Comparison of ENCODE assay signal across 8 cellular contexts in genomic region chr9:83623634-83623991, GRCh38. TPM values are rescaled to one million over a fixed set of nuclear protein-coding genes. Genes with fewer than 3 reads are reported as not detected.
A peak's percentile ranks its signal among the peaks of the same experiment; 100 is the strongest.
DNase-seq lines count a peak whose midpoint lies in the region; ATAC-seq, FAIRE-seq and TF ChIP-seq lines count a peak whose summit lies in the region.

No MANE protein-coding gene starts in this region.

- H2AFZ ChIP-seq in endothelial cell of umbilical vein (ENCODE audit: low read depth, low read length), result peak overlapping the region; percentile 61

- peak; percentile 70 for FAIRE-seq in endothelial cell of umbilical vein (lab: Jason Lieb, UNC)

- H3K36me3 ChIP-seq in RWPE2 (ENCODE audit: low read depth) (no peaks in the 10 kb centered on the region), endothelial cell of umbilical vein (ENCODE audit: control insufficient read depth in 2 of 2, extremely low read depth in 1 of 2, insufficient read depth in 2 of 2, low read length in 2 of 2) (no peaks in the 10 kb centered on the region)

- no peak for TF ChIP-seq CTCF in RWPE2 (IDR thresholded peaks at IDR 0.05; ENCODE audit: poor library complexity, severe bottlenecking)
- TF ChIP-seq CTCF in endothelial cell of umbilical vein (IDR thresholded peaks at IDR 0.05; ENCODE audit: extremely low read depth in 1 of 2, insufficient read depth in 1 of 2, low read depth in 1 of 2, low read length in 2 of 2), result no peak

- H3K4me3 ChIP-seq in RWPE2 (ENCODE audit: severe bottlenecking) (peak overlapping the region; percentile 83), endothelial cell of umbilical vein (replicated peaks in 1 of 3; ENCODE audit: insufficient read depth in 1 of 3, low read depth in 1 of 3, low read length in 3 of 3) (peak overlapping the region; percentile 71 to 83 (median 81))

- BruUV-seq in endothelial cell of umbilical vein (replicated peaks; lab: Mats Ljungman, UMichigan), result no TSS peak

- dilution Hi-C loops in endothelial cell of umbilical vein (cut with MboI; ENCODE audit: extremely low pct_ligation_motif_present, low sequenced_read_pairs), result no loop called here

- H3K9me1 ChIP-seq in endothelial cell of umbilical vein (replicated peaks; ENCODE audit: control insufficient read depth, extremely low read depth, insufficient read depth, low read length), result no peaks in the 10 kb centered on the region

- POLR2A ChIA-PET in activated CD4-positive, alpha-beta T cell treated with anti-CD3 and anti-CD28 coated beads, Interleukin-2, amount 10 ng/mL, durations not matched to agents 7 days and 5 days (lab: Charles Lee), result interaction anchor here (0.7 to 1.0 kb wide), 2 partner anchors 21 to 84 kb away, joined by 3 to 6 read pairs; partner anchors contain the start of gene UBQLN1
- POLR2A ChIA-PET in endothelial cell of umbilical vein (lab: Charles Lee), result no interaction called here

- peak overlapping the region; percentile 89 for H3K9ac ChIP-seq in endothelial cell of umbilical vein (replicated peaks; ENCODE audit: extremely low read depth, insufficient read depth, low read length)

- no peaks in the 10 kb centered on the region for H3K9me3 Mint-ChIP-seq in activated CD4-positive, alpha-beta T cell treated with anti-CD3 and anti-CD28 coated beads, Interleukin-2, amount 10 ng/mL, durations not matched to agents 7 days and 5 days
- no peaks in the 10 kb centered on the region for H3K9me3 Mint-ChIP-seq in natural killer cell treated with Interleukin-12 subunit alpha and Interleukin-12 subunit beta and Interleukin-15 and Interleukin-18, amount 100 ng/mL, for 72 hours

- H3K27ac ChIP-seq in RWPE2 (ENCODE audit: poor library complexity, severe bottlenecking) (peak overlapping the region; percentile 32), endothelial cell of umbilical vein (ENCODE audit: insufficient read depth, low read depth, low read length) (peak overlapping the region; percentile 68)

- H3K27me3 ChIP-seq in RWPE2 (ENCODE audit: insufficient read depth, poor library complexity, severe bottlenecking), result no peaks in the 10 kb centered on the region
- peaks cover 1 to 3% of the 10 kb centered on the region in 2 experiments for H3K27me3 ChIP-seq in endothelial cell of umbilical vein (ENCODE audit: control insufficient read depth in 2 of 2, insufficient read depth in 2 of 2, low read length in 2 of 2)

- ATAC-seq in HG02943 (IDR thresholded peaks at IDR 0.05; ENCODE audit: low read depth, unreplicated experiment) (peak; percentile 36), RWPE2 (ENCODE audit: low read depth) (peak; percentile 5; the same call in 1 of the 3 replicates)
- ATAC-seq in natural killer cell treated with Interleukin-12 subunit alpha and Interleukin-12 subunit beta and Interleukin-15 and Interleukin-18, amount 100 ng/mL, for 72 hours, result peak; percentile 1 to 7

- H3K4me1 ChIP-seq in RWPE2 (ENCODE audit: insufficient read depth, poor library complexity, severe bottlenecking), result peaks cover 3% of the 10 kb centered on the region
- H3K4me1 ChIP-seq in endothelial cell of umbilical vein (ENCODE audit: control insufficient read depth, extremely low read depth, insufficient read depth, low read length), result peaks cover 10% of the 10 kb centered on the region

- H3K36me3 Mint-ChIP-seq in activated CD4-positive, alpha-beta T cell treated with anti-CD3 and anti-CD28 coated beads, Interleukin-2, amount 10 ng/mL, durations not matched to agents 7 days and 5 days (ENCODE audit: low read depth), result peaks cover 16% of the 10 kb centered on the region
- H3K36me3 Mint-ChIP-seq in natural killer cell treated with Interleukin-12 subunit alpha and Interleukin-12 subunit beta and Interleukin-15 and Interleukin-18, amount 100 ng/mL, for 72 hours, result no peaks in the 10 kb centered on the region

- peak overlapping the region; percentile 99 for H3K27ac Mint-ChIP-seq in activated CD4-positive, alpha-beta T cell treated with anti-CD3 and anti-CD28 coated beads, Interleukin-2, amount 10 ng/mL, durations not matched to agents 7 days and 5 days
- peak overlapping the region; percentile 95 to 96 for H3K27ac Mint-ChIP-seq in natural killer cell treated with Interleukin-12 subunit alpha and Interleukin-12 subunit beta and Interleukin-15 and Interleukin-18, amount 100 ng/mL, for 72 hours

- no peaks in the 10 kb centered on the region for H4K20me1 ChIP-seq in endothelial cell of umbilical vein (replicated peaks; ENCODE audit: control insufficient read depth, extremely low read depth, insufficient read depth, low read length)

- CTCF ChIA-PET in activated CD4-positive, alpha-beta T cell treated with anti-CD3 and anti-CD28 coated beads, Interleukin-2, amount 10 ng/mL, durations not matched to agents 7 days and 5 days (lab: Charles Lee), result interaction anchor here (0.6 to 1.7 kb wide), 6 partner anchors 9 to 297 kb away, joined by 3 to 9 read pairs (median 4); no protein-coding TSS in a partner anchor
- CTCF ChIA-PET in endothelial cell of umbilical vein (lab: Charles Lee), result interaction anchor here (1.0 to 1.5 kb wide), 7 partner anchors 13 to 404 kb away, joined by 3 to 5 read pairs (median 3); no protein-coding TSS in a partner anchor

- no peak for DNase-seq in activated CD4-positive, alpha-beta T cell treated with anti-CD3 and anti-CD28 coated beads, Interleukin-2, amount 10 ng/mL, durations not matched to agents 7 days and 5 days
- no peak for DNase-seq in activated CD4-positive, alpha-beta T cell treated with anti-CD3 and anti-CD28 coated beads, Interleukin-2, amount 50 U/mL, for 1 hour
- DNase-seq in RWPE2 (ENCODE audit: low spot score) (no peak), endothelial cell of umbilical vein (ENCODE audit: low read depth, low spot score) (peak; percentile 28), SIG-M5 (lab: John Stamatoyannopoulos, UW) (no peak), SHP77 treated with DMSO at 0.1 percent for 48 hours (lab: John Stamatoyannopoulos, UW) (no peak)
- no peak for DNase-seq in natural killer cell treated with Interleukin-12 subunit alpha and Interleukin-12 subunit beta and Interleukin-15 and Interleukin-18, amount 100 ng/mL, for 72 hours (ENCODE audit: low spot score)

- peaks cover 7% of the 10 kb centered on the region for H3K27me3 Mint-ChIP-seq in activated CD4-positive, alpha-beta T cell treated with anti-CD3 and anti-CD28 coated beads, Interleukin-2, amount 10 ng/mL, durations not matched to agents 7 days and 5 days
- peaks cover 0 to 6% of the 10 kb centered on the region in 2 donors for H3K27me3 Mint-ChIP-seq in natural killer cell treated with Interleukin-12 subunit alpha and Interleukin-12 subunit beta and Interleukin-15 and Interleukin-18, amount 100 ng/mL, for 72 hours

- H3K9me3 ChIP-seq in RWPE2 (ENCODE audit: severe bottlenecking) (no peaks in the 10 kb centered on the region), endothelial cell of umbilical vein (replicated peaks; ENCODE audit: control insufficient read depth, insufficient read depth, low read length) (no peaks in the 10 kb centered on the region)

- no peaks in the 10 kb centered on the region for H3K79me2 ChIP-seq in endothelial cell of umbilical vein (ENCODE audit: control insufficient read depth, insufficient read depth, low read length)

- H3K4me1 Mint-ChIP-seq in activated CD4-positive, alpha-beta T cell treated with anti-CD3 and anti-CD28 coated beads, Interleukin-2, amount 10 ng/mL, durations not matched to agents 7 days and 5 days, result peaks cover 36% of the 10 kb centered on the region
- peaks cover 24 to 27% of the 10 kb centered on the region in 2 donors for H3K4me1 Mint-ChIP-seq in natural killer cell treated with Interleukin-12 subunit alpha and Interleukin-12 subunit beta and Interleukin-15 and Interleukin-18, amount 100 ng/mL, for 72 hours (ENCODE audit: low read depth in 2 of 2)

- intact Hi-C loops in endothelial cell of umbilical vein (cut with micrococcal nuclease), result loop anchor here (1.0 to 5.0 kb wide), 5 partner anchors 26 to 639 kb away; partner anchors contain the start of gene KIF27

- TF ChIP-seq POLR2A in endothelial cell of umbilical vein (IDR thresholded peaks at IDR 0.05; ENCODE audit: low read depth, low read length), result no peak

- H3K4me3 Mint-ChIP-seq in activated CD4-positive, alpha-beta T cell treated with anti-CD3 and anti-CD28 coated beads, Interleukin-2, amount 10 ng/mL, durations not matched to agents 7 days and 5 days, result peak overlapping the region; percentile 86
- H3K4me3 Mint-ChIP-seq in natural killer cell treated with Interleukin-12 subunit alpha and Interleukin-12 subunit beta and Interleukin-15 and Interleukin-18, amount 100 ng/mL, for 72 hours, result peak overlapping the region; percentile 94

- H3K4me2 ChIP-seq in endothelial cell of umbilical vein (ENCODE audit: insufficient read depth, low read length), result peak overlapping the region; percentile 66

TF ChIP-seq in endothelial cell of umbilical vein, 7 proteins besides CTCF, POLR2A, EP300 and RAD21:
- TF ChIP-seq GATA2 (IDR thresholded peaks at IDR 0.05; ENCODE audit: insufficient read depth, insufficient read length, low read depth, low read length) (no peak), EZH2 (IDR thresholded peaks at IDR 0.05; ENCODE audit: borderline replicate concordance, low read depth, low read length, severe bottlenecking) (no peak), JUN (IDR thresholded peaks at IDR 0.05; ENCODE audit: borderline replicate concordance, insufficient read depth, insufficient read length, low read depth) (no peak)

RNA-seq across cellular contexts. Expression of gene IDNK, which starts 0.7 kb away (rescaled TPM):
- 1 to 10 TPM; 7.2 to 7.8 TPM for total RNA-seq in activated CD4-positive, alpha-beta T cell treated with anti-CD3 and anti-CD28 coated beads, Interleukin-2, amount 10 ng/mL, durations not matched to agents 7 days and 5 days
- 3.4 and 4.5 TPM in 2 replicates for total RNA-seq in endothelial cell of umbilical vein
- polyA plus RNA-seq in endothelial cell of umbilical vein, result 2.4 and 2.7 TPM in 2 replicates
- polyA plus RNA-seq in endothelial cell of umbilical vein (2011; cell fraction: cytosol; rRNA removed), result 4.4 and 4.6 TPM in 2 replicates
- 3.9 and 4.0 TPM in 2 replicates for polyA plus RNA-seq in endothelial cell of umbilical vein (2011; cell fraction: nucleus; rRNA removed)
- 4.4 and 4.6 TPM in 2 replicates for polyA plus RNA-seq in endothelial cell of umbilical vein (2012)
- polyA minus RNA-seq in endothelial cell of umbilical vein, result 0.45 and 0.49 TPM in 2 replicates
- polyA minus RNA-seq in endothelial cell of umbilical vein (2011; cell fraction: cytosol; rRNA and poly(A)+ RNA removed), result 1.3 TPM
- 0.87 and 1.2 TPM in 2 replicates for polyA minus RNA-seq in endothelial cell of umbilical vein (2011; cell fraction: nucleus; rRNA and poly(A)+ RNA removed)
- total RNA-seq in natural killer cell treated with Interleukin-12 subunit alpha and Interleukin-12 subunit beta and Interleukin-15 and Interleukin-18, amount 100 ng/mL, for 72 hours, result 1 to 10 TPM; 5.1 to 6.0 TPM
